Comparison of ENCODE assay signal across 8 cellular contexts in genomic region chr4:143358923-143359694, GRCh38. TPM values are rescaled to one million over a fixed set of nuclear protein-coding genes. Genes with fewer than 3 reads are reported as not detected.
DNase-seq lines count a peak whose midpoint lies in the region; TF ChIP-seq lines count a peak whose summit lies in the region.

No MANE protein-coding gene starts in this region.

- H3K27me3 Mint-ChIP-seq in activated naive CD4-positive, alpha-beta T cell treated with anti-CD3 and anti-CD28 coated beads for 36 hours (ENCODE audit: low read depth), result no peaks in the 10 kb centered on the region

- no peak overlapping the region for H3K9ac ChIP-seq in GM23248
- no peak overlapping the region for H3K9ac ChIP-seq in Karpas-422 (ENCODE audit: low read length)

- no peaks in the 10 kb centered on the region for H3K36me3 ChIP-seq in GM23248 (ENCODE audit: low read depth)
- H3K36me3 ChIP-seq in Karpas-422 (ENCODE audit: insufficient read depth, low read length), result no peaks in the 10 kb centered on the region
- no peaks in the 10 kb centered on the region for H3K36me3 ChIP-seq in hepatocyte (replicated peaks; ENCODE audit: insufficient read depth, low read depth)
- H3K36me3 ChIP-seq in thymus (ENCODE audit: control insufficient read depth, insufficient read depth), result no peaks in the 10 kb centered on the region

- in situ Hi-C loops in GM23248 (cut with MboI), result no loop called here

- peak overlapping the region; percentile 32 for H3K4me3 Mint-ChIP-seq in activated naive CD4-positive, alpha-beta T cell treated with anti-CD3 and anti-CD28 coated beads for 36 hours

- intact Hi-C loops in activated naive CD4-positive, alpha-beta T cell treated with anti-CD3 and anti-CD28 coated beads for 36 hours (cut with micrococcal nuclease), result loop anchor here (1.0 kb wide), 4 partner anchors 22 to 943 kb away; partner anchors contain the start of genes SMARCA5 and USP38

- H4K20me1 ChIP-seq in GM23248 (ENCODE audit: insufficient read depth) (no peaks in the 10 kb centered on the region), Karpas-422 (ENCODE audit: insufficient read depth, low read depth, low read length) (no peaks in the 10 kb centered on the region), hepatocyte (ENCODE audit: insufficient read depth, poor library complexity, severe bottlenecking) (no peaks in the 10 kb centered on the region)

- WGBS in GM23248 (ENCODE audit: low coverage in 1 of 2, low lambda C conversion rate in 2 of 2, missing lambda C conversion rate in 2 of 2), 2 experiments, result 77 to 84% methylated on average over 6 of the region's 6 CpGs
- 26% methylated on average over 6 of the region's 6 CpGs for WGBS in hepatocyte (ENCODE audit: low lambda C conversion rate, missing lambda C conversion rate)
- WGBS in thymus, result 5% methylated on average over 6 of the region's 6 CpGs

- no peaks in the 10 kb centered on the region for H3K9me3 Mint-ChIP-seq in activated naive CD4-positive, alpha-beta T cell treated with anti-CD3 and anti-CD28 coated beads for 36 hours

- TF ChIP-seq CTCF in hepatocyte (IDR thresholded peaks at IDR 0.05; ENCODE audit: poor library complexity), result no peak

- H3K4me1 ChIP-seq in GM23248 (ENCODE audit: insufficient read depth), result peaks cover 38% of the 10 kb centered on the region
- H3K4me1 ChIP-seq in Karpas-422 (ENCODE audit: low read length), result 0 out of 2 replicates have a peak, but pooled peaks cover 2% of the 10 kb centered on the region
- peaks cover 65% of the 10 kb centered on the region for H3K4me1 ChIP-seq in hepatocyte (ENCODE audit: insufficient read depth)
- H3K4me1 ChIP-seq in thymus (ENCODE audit: control insufficient read depth, insufficient read depth, low read length), result peaks cover 22% of the 10 kb centered on the region

- H3K36me3 Mint-ChIP-seq in activated naive CD4-positive, alpha-beta T cell treated with anti-CD3 and anti-CD28 coated beads for 36 hours (ENCODE audit: low read depth), result no peaks in the 10 kb centered on the region

- H3K4me3 ChIP-seq in GM23248, result no peak overlapping the region
- H3K4me3 ChIP-seq in Karpas-422 (ENCODE audit: low read length), result no peak overlapping the region
- H3K4me3 ChIP-seq in hepatocyte, result no peak overlapping the region
- H3K4me3 ChIP-seq in thymus (ENCODE audit: low read length), result peak overlapping the region; percentile 23

- H3F3A ChIP-seq in GM23248 (ENCODE audit: insufficient read depth), result peaks cover 19% of the 10 kb centered on the region; the same call in 1 of the 2 replicates

- H3K9me3 ChIP-seq in GM23248 (ENCODE audit: low read depth) (no peaks in the 10 kb centered on the region), Karpas-422 (ENCODE audit: low read length) (no peaks in the 10 kb centered on the region), hepatocyte (ENCODE audit: low read depth) (no peaks in the 10 kb centered on the region), thymus (ENCODE audit: control insufficient read depth) (no peaks in the 10 kb centered on the region)

- H3K9me2 ChIP-seq in GM23248 (ENCODE audit: insufficient read depth) (no peaks in the 10 kb centered on the region), Karpas-422 (replicated peaks; ENCODE audit: insufficient read depth, low read length) (no peaks in the 10 kb centered on the region), hepatocyte (replicated peaks; ENCODE audit: insufficient read depth) (no peaks in the 10 kb centered on the region)

- H2AFZ ChIP-seq in GM23248, result no peak overlapping the region
- no peak overlapping the region for H2AFZ ChIP-seq in Karpas-422 (ENCODE audit: low read length)
- no peak overlapping the region for H2AFZ ChIP-seq in hepatocyte

- H3K27ac ChIP-seq in GM23248 (no peak overlapping the region), Karpas-422 (ENCODE audit: low read length) (no peak overlapping the region), hepatocyte (peak overlapping the region; percentile 91), thymus (ENCODE audit: low read depth) (peak overlapping the region; percentile 86)

- peak overlapping the region; percentile 72 for H3K27ac Mint-ChIP-seq in activated naive CD4-positive, alpha-beta T cell treated with anti-CD3 and anti-CD28 coated beads for 36 hours

- H3K79me2 ChIP-seq in GM23248 (ENCODE audit: insufficient read depth), result peaks cover 42% of the 10 kb centered on the region
- no peaks in the 10 kb centered on the region for H3K79me2 ChIP-seq in Karpas-422 (ENCODE audit: low read length)
- peaks cover 45% of the 10 kb centered on the region for H3K79me2 ChIP-seq in hepatocyte

- H3K27me3 ChIP-seq in GM23248 (replicated peaks; ENCODE audit: insufficient read depth) (no peaks in the 10 kb centered on the region), Karpas-422 (ENCODE audit: low read length) (no peaks in the 10 kb centered on the region), hepatocyte (no peaks in the 10 kb centered on the region), thymus (ENCODE audit: control insufficient read depth, insufficient read depth) (no peaks in the 10 kb centered on the region)

- H3K4me2 ChIP-seq in GM23248 (ENCODE audit: unreplicated experiment) (no peak overlapping the region), Karpas-422 (ENCODE audit: low read depth, low read length, poor library complexity, severe bottlenecking) (no peak overlapping the region), hepatocyte (peak overlapping the region; percentile 59)

- DNase-seq in NCI-H1417 (lab: John Stamatoyannopoulos, UW), result peak in 2 of 3 experiments; percentile 6 to 13
- no peak for DNase-seq in NCI-H1417 treated with DMSO at 0.1 percent for 48 hours (lab: John Stamatoyannopoulos, UW)
- DNase-seq in GM23248, result peak; percentile 44
- DNase-seq in Karpas-422, result peak; percentile 45
- DNase-seq in activated naive CD4-positive, alpha-beta T cell treated with anti-CD3 and anti-CD28 coated beads for 36 hours, result peak; percentile 69
- peak; percentile 80 for DNase-seq in hepatocyte (ENCODE audit: low spot score)
- DNase-seq in NCI-H2196 treated with DMSO at 0.1 percent for 48 hours (lab: John Stamatoyannopoulos, UW; ENCODE audit: unreplicated experiment), result no peak

- CTCF ChIA-PET in activated naive CD4-positive, alpha-beta T cell treated with anti-CD3 and anti-CD28 coated beads for 36 hours (lab: Charles Lee), result no interaction called here

- H3K4me1 Mint-ChIP-seq in activated naive CD4-positive, alpha-beta T cell treated with anti-CD3 and anti-CD28 coated beads for 36 hours (ENCODE audit: low read depth), result peaks cover 21% of the 10 kb centered on the region

RNA-seq across cellular contexts. Expression of gene GAB1, which starts 22.4 kb away (rescaled TPM):
- 6.3 and 7.1 TPM in 2 replicates for total RNA-seq in GM23248 (2014; rRNA removed; shearing (Covaris generic))
- polyA plus RNA-seq in GM23248 (2016; fragmentation: Nextera tagmentation; extraction: Ambion mirVana), result 1.8 and 2.0 TPM in 2 replicates
- 0.58 TPM in 1 of 2 replicates, not detected in the other for total RNA-seq in Karpas-422 (2014; rRNA removed; shearing (Covaris generic); ENCODE audit: low replicate concordance)
- under 1 TPM; 0.12 to 0.29 TPM for total RNA-seq in activated naive CD4-positive, alpha-beta T cell treated with anti-CD3 and anti-CD28 coated beads for 36 hours
- 30.7 and 37.5 TPM in 2 replicates for total RNA-seq in hepatocyte
- polyA plus RNA-seq in hepatocyte, result 6.0 and 10.9 TPM in 2 replicates
- 3.9 TPM for polyA plus RNA-seq in thymus

Comparison
In these comparisons a context has a peak if more than half of its experiments do, and no peak if none do; other contexts are left out.
1. DNase-seq: peak in NCI-H1417 (2 of 3), GM23248 (single experiment), Karpas-422 (single experiment), activated naive CD4-positive, alpha-beta T cell treated with anti-CD3 and anti-CD28 coated beads for 36 hours (single experiment) and hepatocyte (single experiment); none in NCI-H1417 treated with DMSO at 0.1 percent for 48 hours (single experiment) and NCI-H2196 treated with DMSO at 0.1 percent for 48 hours (single experiment).
2. H3K27ac ChIP-seq: peak in hepatocyte (single experiment) and thymus (single experiment); none in GM23248 (single experiment) and Karpas-422 (single experiment).